ENCODE assay signal across 17 cellular contexts in the genomic region with DNA sequence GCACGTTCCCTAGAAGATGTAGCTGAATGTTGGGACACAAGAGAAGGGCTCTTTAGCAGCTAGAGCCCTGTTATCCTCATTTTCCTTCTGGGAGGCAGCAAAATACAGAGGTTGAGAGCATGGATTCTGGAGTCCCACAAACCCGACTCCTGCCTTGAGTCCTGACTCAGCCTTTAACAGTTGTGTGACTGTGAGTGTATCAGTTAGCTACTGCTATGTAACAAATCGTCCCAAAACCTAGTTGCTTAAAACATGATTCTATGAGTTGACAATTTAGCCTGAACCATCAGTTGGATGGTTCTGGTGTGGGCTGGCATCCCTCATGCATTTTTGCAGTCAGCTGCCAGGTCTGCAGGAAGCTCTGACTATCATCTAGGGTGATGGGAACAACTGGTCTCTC. TPM values are rescaled to one million over a fixed set of nuclear protein-coding genes. Genes with fewer than 3 reads are reported as not detected.
DNase-seq lines count a peak whose midpoint lies in the region; ATAC-seq and TF ChIP-seq lines count a peak whose summit lies in the region.
"Had no signal": no experiment of that assay in that cellular context is flagged by ENCODE, and none has a peak within 500 bp of the region (broad histone marks: within the 10 kb centered on the region; RNA-seq: fewer than 3 reads in every experiment).

No MANE protein-coding gene starts in this region.

- H3K36me3 Mint-ChIP-seq in HFFc6 (ENCODE audit: low read depth) = peaks cover 5% of the 10 kb centered on the region
- H3K36me3 Mint-ChIP-seq in CD4-positive, alpha-beta T cell (ENCODE audit: low read depth) = no peaks in the 10 kb centered on the region
- H3K36me3 Mint-ChIP-seq: CD8-positive, alpha-beta T cell; IgD-negative memory B cell had no signal

- H3K9me3 Mint-ChIP-seq in HFFc6 = peaks cover 4% of the 10 kb centered on the region
- no peaks in the 10 kb centered on the region for H3K9me3 Mint-ChIP-seq in CD4-positive, alpha-beta T cell
- H3K9me3 Mint-ChIP-seq: CD8-positive, alpha-beta T cell; IgD-negative memory B cell had no signal

- peak overlapping the region in 7 of 11 experiments; percentile 28 to 98 (median 52); a peak in 12 of 22 replicates for H3K4me2 ChIP-seq in BLaER1 treated with 17β-estradiol and CSF1 and Interleukin-3, amounts not matched to agents 10 nM and 100 nM

- H3K27ac ChIP-seq in BLaER1 treated with 17β-estradiol and CSF1 and Interleukin-3, amounts not matched to agents 10 nM and 100 nM = peak overlapping the region in 9 of 11 experiments; percentile 23 to 99 (median 59); a peak in 16 of 22 replicates
- H3K27ac ChIP-seq in gastroesophageal sphincter = peak overlapping the region; percentile 69 to 96 (median 93)
- peak overlapping the region; percentile 70 to 97 (median 96) for H3K27ac ChIP-seq in gastrocnemius medialis
- no peak overlapping the region for H3K27ac ChIP-seq in CD4-positive, alpha-beta T cell (ENCODE audit: low read depth, low read length)

- no peaks in the 10 kb centered on the region for H3K27me3 ChIP-seq in BLaER1 treated with 17β-estradiol and CSF1 and Interleukin-3, amounts not matched to agents 10 nM and 100 nM
- H3K27me3 ChIP-seq in gastroesophageal sphincter (no peaks in the 10 kb centered on the region), gastrocnemius medialis (no peaks in the 10 kb centered on the region)
- H3K27me3 ChIP-seq in CD4-positive, alpha-beta T cell (ENCODE audit: control insufficient read depth, insufficient read depth, low read length) = no peaks in the 10 kb centered on the region
- H3K27me3 ChIP-seq: BE2C had no signal

- TF ChIP-seq CTCF in HFFc6 (IDR thresholded peaks at IDR 0.05) (no peak), gastroesophageal sphincter (IDR thresholded peaks at IDR 0.05) (no peak), gastrocnemius medialis (IDR thresholded peaks at IDR 0.05 in 4 of 5, conservative IDR thresholded peaks at IDR 0.05 in 1 of 5) (no peak)
- TF ChIP-seq CTCF in CD4-positive, alpha-beta T cell (IDR thresholded peaks at IDR 0.05) = no peak

- peaks cover 0 to 7% (median 0%) of the 10 kb centered on the region in 11 experiments; a peak in 6 of 22 replicates for H3K9me3 ChIP-seq in BLaER1 treated with 17β-estradiol and CSF1 and Interleukin-3, amounts not matched to agents 10 nM and 100 nM (replicated peaks in 1 of 11)
- H3K9me3 ChIP-seq in gastroesophageal sphincter (no peaks in the 10 kb centered on the region), gastrocnemius medialis (no peaks in the 10 kb centered on the region)
- no peaks in the 10 kb centered on the region for H3K9me3 ChIP-seq in CD4-positive, alpha-beta T cell (ENCODE audit: control insufficient read depth, low read length)
- H3K9me3 ChIP-seq: BE2C had no signal

- ATAC-seq in gastroesophageal sphincter (no peak), gastrocnemius medialis (no peak)
- no peak for ATAC-seq in CD4-positive, alpha-beta T cell (ENCODE audit: poor library complexity)
- ATAC-seq: CD8-positive, alpha-beta T cell had no signal

- CTCF ChIA-PET in CD4-positive, alpha-beta T cell (lab: Charles Lee) = no interaction called here

- DNase-seq in HFFc6 = no peak
- DNase-seq in gastrocnemius medialis = no peak
- DNase-seq in hypothalamus (lab: John Stamatoyannopoulos, UW) = no peak
- no peak for DNase-seq in CD4-positive, alpha-beta T cell
- no peak for DNase-seq in NCI-H1092 treated with DMSO at 0.1 percent for 48 hours (lab: John Stamatoyannopoulos, UW)
- DNase-seq: BE2C; CD8-positive, alpha-beta T cell; DMS79; H9; NCI-H1417; NCI-H2029; NCI-H2171; NCI-H446; OCI-M1 had no signal

- 49 to 78% methylated on average over 2 of the region's 3 CpGs for WGBS in gastroesophageal sphincter (ENCODE audit: low coverage in 1 of 2), 2 donors

- H3K36me3 ChIP-seq in BLaER1 treated with 17β-estradiol and CSF1 and Interleukin-3, amounts not matched to agents 10 nM and 100 nM = no peaks in the 10 kb centered on the region
- H3K36me3 ChIP-seq in gastroesophageal sphincter (no peaks in the 10 kb centered on the region), gastrocnemius medialis (no peaks in the 10 kb centered on the region)
- H3K36me3 ChIP-seq: BE2C had no signal

- H3K27me3 Mint-ChIP-seq in HFFc6 (ENCODE audit: insufficient read depth) = peaks cover 40% of the 10 kb centered on the region
- H3K27me3 Mint-ChIP-seq in CD4-positive, alpha-beta T cell = no peaks in the 10 kb centered on the region

- no peak for TF ChIP-seq POLR2A in gastroesophageal sphincter (IDR thresholded peaks at IDR 0.05)
- TF ChIP-seq POLR2A in gastrocnemius medialis (IDR thresholded peaks at IDR 0.05) = no peak

- in situ Hi-C loops in gastrocnemius medialis (cut with MboI; ENCODE audit: low sequenced_read_pairs in 4 of 4) = no loop called here

- no peak overlapping the region for H3K4me3 Mint-ChIP-seq in HFFc6
- no peak overlapping the region for H3K4me3 Mint-ChIP-seq in CD4-positive, alpha-beta T cell
- H3K4me3 Mint-ChIP-seq: CD8-positive, alpha-beta T cell; H9; IgD-negative memory B cell had no signal

- intact Hi-C loops in gastrocnemius medialis (cut with DNase I; ENCODE audit: low total_unique reads) = loop anchor here (1.0 kb wide), 1 partner anchor 13 kb away; no protein-coding TSS in a partner anchor
- intact Hi-C loops in CD4-positive, alpha-beta T cell (cut with DNase I, micrococcal nuclease) = loop anchor here in 1 of 2 experiments (2.0 kb wide), 1 partner anchor 17 kb away; no protein-coding TSS in a partner anchor

- TF ChIP-seq EP300 in gastroesophageal sphincter (IDR thresholded peaks at IDR 0.05) = no peak

- H4K20me1 ChIP-seq in BLaER1 treated with 17β-estradiol and CSF1 and Interleukin-3, amounts not matched to agents 10 nM and 100 nM = no peaks in the 10 kb centered on the region

- H3K27ac Mint-ChIP-seq in HFFc6 = peak overlapping the region; percentile 42; the same call in 1 of the 2 replicates
- H3K27ac Mint-ChIP-seq in CD4-positive, alpha-beta T cell = no peak overlapping the region
- H3K27ac Mint-ChIP-seq: CD8-positive, alpha-beta T cell; H9 had no signal

- H3K9ac ChIP-seq in BLaER1 treated with 17β-estradiol and CSF1 and Interleukin-3, amounts not matched to agents 10 nM and 100 nM = peak overlapping the region in 4 of 11 experiments; percentile 2 to 24 (median 13); a peak in 5 of 22 replicates

- H3K4me3 ChIP-seq in BLaER1 treated with 17β-estradiol and CSF1 and Interleukin-3, amounts not matched to agents 10 nM and 100 nM = no peak overlapping the region
- H3K4me3 ChIP-seq in gastroesophageal sphincter (no peak overlapping the region), gastrocnemius medialis (no peak overlapping the region)

- H3K4me1 ChIP-seq in BLaER1 treated with 17β-estradiol and CSF1 and Interleukin-3, amounts not matched to agents 10 nM and 100 nM = peaks cover 35 to 99% (median 71%) of the 10 kb centered on the region in 10 experiments
- peaks cover 0 to 72% (median 28%) of the 10 kb centered on the region in 3 donors for H3K4me1 ChIP-seq in gastroesophageal sphincter
- H3K4me1 ChIP-seq in gastrocnemius medialis = peaks cover 52 to 65% of the 10 kb centered on the region in 2 donors

- peaks cover 9% of the 10 kb centered on the region for H3K4me1 Mint-ChIP-seq in HFFc6 (ENCODE audit: low read depth)
- peaks cover 19% of the 10 kb centered on the region for H3K4me1 Mint-ChIP-seq in CD4-positive, alpha-beta T cell (ENCODE audit: low read depth)

- POLR2A ChIA-PET in CD4-positive, alpha-beta T cell (lab: Charles Lee) = interaction anchor here (1.4 kb wide), 1 partner anchor 13 kb away, joined by 3 read pairs; no protein-coding TSS in a partner anchor

RNA-seq across cellular contexts. Expression of a gene that starts 54.6 kb away (rescaled TPM):
- total RNA-seq in HFFc6 (2021; fragmentation: NEBNext Ultra II Directional; extraction: Animal tissue kit (Norgen Biotek cat#: 25700)) = 1 to 10 TPM; 3.7 to 5.7 (median 4.6) TPM
- total RNA-seq in gastroesophageal sphincter (100 to 1,000 TPM in 2 of 4 donors, 10 to 100 TPM in 2; 50.9 to 190 (median 106) TPM), gastrocnemius medialis (100 to 1,000 TPM in 3 of 4 donors, 10 to 100 TPM in 1; 56.7 to 229 (median 177) TPM)
- 100 to 1,000 TPM; 604 to 645 TPM for total RNA-seq in CD4-positive, alpha-beta T cell

Comparison
In these comparisons a context has a peak if more than half of its experiments do, and no peak if none do; other contexts are left out.
1. RNA of a gene that starts 54.6 kb away (total RNA-seq): 604 to 645 TPM in CD4-positive, alpha-beta T cell, 56.7 to 229 TPM in gastrocnemius medialis and 50.9 to 190 TPM in gastroesophageal sphincter; 3.7 to 5.7 TPM in HFFc6; every median in the first group is over 4 times any median in the second.